ENCODE assay signal across 8 cellular contexts in genomic region chrY:20575531-20576088, GRCh38. TPM values are rescaled to one million over a fixed set of nuclear protein-coding genes. Genes with fewer than 3 reads are reported as not detected.
A peak's percentile ranks its signal among the peaks of the same experiment; 100 is the strongest.
DNase-seq lines count a peak whose midpoint lies in the region; ATAC-seq and TF ChIP-seq lines count a peak whose summit lies in the region.

Gene EIF1AY (plus strand): TSS chrY:20575776. CDS start chrY:20575872, 96 bp downstream.

- TF ChIP-seq EP300 in suprapubic skin (IDR thresholded peaks at IDR 0.05): no peak

- H3K4me3 ChIP-seq in GM23338 (peak within 1 kb of the TSS; percentile 81), suprapubic skin (peak within 1 kb of the TSS; percentile 63)

- H3F3A ChIP-seq in GM23338 (replicated peaks; ENCODE audit: low read depth): no peaks in the 10 kb centered on the region

- peak within 1 kb of the TSS; percentile 90 for H3K4me3 Mint-ChIP-seq in GM23338
- no peak within 1 kb of the TSS for H3K4me3 Mint-ChIP-seq in chondrocyte (ENCODE audit: unreplicated experiment)

- peaks cover 6% of the 10 kb centered on the region for H3K9me3 Mint-ChIP-seq in GM23338
- H3K9me3 Mint-ChIP-seq in chondrocyte (ENCODE audit: low read depth): no peaks in the 10 kb centered on the region

- H3K36me3 Mint-ChIP-seq in GM23338 (ENCODE audit: low read depth) (0 out of 3 replicates have a peak, but pooled peaks cover 6% of the 10 kb centered on the region), chondrocyte (ENCODE audit: low read depth) (no peaks in the 10 kb centered on the region)

- H3K27ac ChIP-seq in 22Rv1: peak within 1 kb of the TSS; percentile 80
- H3K27ac ChIP-seq in GM23338 (ENCODE audit: low read depth): peak within 1 kb of the TSS; percentile 94
- H3K27ac ChIP-seq in suprapubic skin: peak within 1 kb of the TSS; percentile 92

- TF ChIP-seq CTCF in 22Rv1 (IDR thresholded peaks at IDR 0.05) (no peak), GM23338 (conservative IDR thresholded peaks at IDR 0.05; ENCODE audit: low read depth in 2 of 2) (no peak), suprapubic skin (IDR thresholded peaks at IDR 0.05) (no peak), chondrocyte (IDR thresholded peaks at IDR 0.05) (no peak)

- H3K79me2 ChIP-seq in GM23338 (replicated peaks; ENCODE audit: insufficient read depth): peaks cover 30% of the 10 kb centered on the region

- no peaks in the 10 kb centered on the region for H3K9me3 ChIP-seq in suprapubic skin

- H3K9me2 ChIP-seq in GM23338 (ENCODE audit: insufficient read depth): no peaks in the 10 kb centered on the region

- H3K27ac Mint-ChIP-seq in GM23338 (peak within 1 kb of the TSS; percentile 97), chondrocyte (ENCODE audit: unreplicated experiment) (no peak within 1 kb of the TSS)

- H4K20me1 ChIP-seq in GM23338 (replicated peaks; ENCODE audit: insufficient read depth): no peaks in the 10 kb centered on the region

- H3K4me1 Mint-ChIP-seq in GM23338 (peaks cover 3% of the 10 kb centered on the region; the same call in 1 of the 3 replicates), chondrocyte (ENCODE audit: low read depth) (no peaks in the 10 kb centered on the region)

- peak within 1 kb of the TSS; percentile 28; the same call in 1 of the 2 replicates for H2AFZ ChIP-seq in GM23338

- peak within 1 kb of the TSS; percentile 81 for H3K4me2 ChIP-seq in GM23338

- WGBS in suprapubic skin: no CpG with 5 or more reads among the region's 29 CpGs

- H3K27me3 Mint-ChIP-seq in GM23338 (ENCODE audit: insufficient read depth, low read depth, poor library complexity) (no peaks in the 10 kb centered on the region), chondrocyte (ENCODE audit: low read depth) (no peaks in the 10 kb centered on the region)

- H3K4me1 ChIP-seq in GM23338 (ENCODE audit: insufficient read depth): no peaks in the 10 kb centered on the region
- peaks cover 17% of the 10 kb centered on the region for H3K4me1 ChIP-seq in suprapubic skin

- H3K36me3 ChIP-seq in GM23338 (ENCODE audit: insufficient read depth): no peaks in the 10 kb centered on the region
- no peaks in the 10 kb centered on the region for H3K36me3 ChIP-seq in suprapubic skin

- no peaks in the 10 kb centered on the region for H3K27me3 ChIP-seq in GM23338 (ENCODE audit: insufficient read depth)
- no peaks in the 10 kb centered on the region for H3K27me3 ChIP-seq in suprapubic skin

- ATAC-seq in GM23338: peak; percentile 98

- no peak for TF ChIP-seq POLR2A in suprapubic skin (IDR thresholded peaks at IDR 0.05)

- peak; percentile 90 for DNase-seq in GM23338 (ENCODE audit: low spot score)
- peak; percentile 49 for DNase-seq in NK-92 (lab: John Stamatoyannopoulos, UW; ENCODE audit: unreplicated experiment)
- DNase-seq in amygdala (lab: John Stamatoyannopoulos, UW): peak in 33 of 56 donors; percentile 2 to 94 (median 81)
- peak; percentile 97 for DNase-seq in medulla oblongata (ENCODE audit: extremely low spot score)
- DNase-seq in suprapubic skin (ENCODE audit: low spot score in 2 of 2): peak in 1 of 2 donors; percentile 88
- no peak for DNase-seq in chondrocyte (ENCODE audit: low spot score)
- DNase-seq in NCI-H748 treated with DMSO at 0.1 percent for 48 hours (lab: John Stamatoyannopoulos, UW): no peak

TF ChIP-seq in GM23338, 12 proteins besides CTCF, POLR2A, EP300 and RAD21:
- TF ChIP-seq STAT1 (IDR thresholded peaks at IDR 0.05; ENCODE audit: unreplicated experiment) (no peak), CREB1 (CRISPR knock-in tag; IDR thresholded peaks at IDR 0.05; ENCODE audit: low read depth) (peak; percentile 96), POLR2AphosphoS5 (IDR thresholded peaks at IDR 0.05; ENCODE audit: low read depth) (peak; percentile 32; the same call in 1 of the 2 replicates)

RNA-seq across cellular contexts. Expression of gene EIF1AY, which starts in this region (rescaled TPM):
- 31.3 and 33.0 TPM in 2 replicates for total RNA-seq in GM23338 (2014; rRNA removed; shearing (Covaris generic))
- polyA plus RNA-seq in GM23338 (2016; fragmentation: Nextera tagmentation; extraction: Ambion mirVana): 93.0 and 96.1 TPM in 2 replicates
- total RNA-seq in suprapubic skin: 10 to 100 TPM in 2 of 4 donors, not detected in 2; 10.2 to 19.5 TPM
- not detected in 3 replicates for total RNA-seq in chondrocyte

Comparison
In these comparisons a context has a peak if more than half of its experiments do, and no peak if none do; other contexts are left out.
1. DNase-seq: peak in GM23338 (single experiment), NK-92 (single experiment), amygdala (33 of 56) and medulla oblongata (single experiment); none in chondrocyte (single experiment) and NCI-H748 treated with DMSO at 0.1 percent for 48 hours (single experiment).
2. Peak in every context shown above with its lines, with median percentiles within 50 percentile points of each other: H3K27ac ChIP-seq.